1 cellular context compared by ENCODE assay signal in the genomic region with DNA sequence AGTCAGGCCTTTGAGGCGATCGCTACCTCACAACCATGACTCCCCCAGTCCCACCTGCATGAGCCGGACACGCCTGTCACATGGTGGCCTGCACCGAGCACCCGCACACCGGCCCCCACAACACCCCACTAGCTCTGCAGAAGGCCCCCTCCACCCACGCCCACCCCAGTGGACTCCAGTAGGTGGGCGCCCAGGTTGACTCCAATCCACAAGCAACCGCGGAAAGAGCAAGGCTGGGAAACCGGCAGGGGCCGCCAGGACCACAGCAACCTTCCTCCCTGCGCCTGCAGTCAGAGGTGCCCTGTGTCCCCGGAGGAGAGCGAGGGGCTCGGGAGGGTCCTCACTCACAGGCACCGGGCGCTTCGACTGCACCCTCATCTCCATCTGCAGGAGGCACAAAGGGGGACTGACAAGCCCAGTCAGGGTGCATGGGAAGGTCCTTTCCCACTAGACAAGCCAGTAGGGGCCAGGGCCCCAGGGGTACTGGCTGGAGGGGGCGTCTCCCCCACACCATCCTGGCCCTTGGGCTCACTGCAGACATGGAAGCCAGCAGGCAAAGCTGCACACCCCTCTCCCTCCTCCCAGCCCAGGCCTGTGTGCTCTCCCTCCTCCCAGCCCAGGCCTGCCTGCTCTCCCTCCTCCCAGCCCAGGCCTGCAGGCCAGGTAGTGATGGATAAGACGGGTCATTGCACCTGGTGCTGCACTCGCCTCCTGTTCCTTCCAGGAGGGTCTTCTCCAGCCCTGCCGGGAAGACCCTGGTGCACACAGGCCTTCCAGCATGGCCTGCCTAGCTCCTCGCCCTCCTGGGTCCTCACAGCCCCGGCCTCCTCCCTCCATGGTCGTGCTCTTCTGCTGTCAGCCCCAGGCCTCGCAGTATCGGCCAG.
TF ChIP-seq lines count a peak whose summit lies in the region.

No MANE protein-coding gene starts in this region.

TF ChIP-seq in GM23338, 12 proteins besides CTCF, POLR2A, EP300 and RAD21:
- TF ChIP-seq, protein P1, sequence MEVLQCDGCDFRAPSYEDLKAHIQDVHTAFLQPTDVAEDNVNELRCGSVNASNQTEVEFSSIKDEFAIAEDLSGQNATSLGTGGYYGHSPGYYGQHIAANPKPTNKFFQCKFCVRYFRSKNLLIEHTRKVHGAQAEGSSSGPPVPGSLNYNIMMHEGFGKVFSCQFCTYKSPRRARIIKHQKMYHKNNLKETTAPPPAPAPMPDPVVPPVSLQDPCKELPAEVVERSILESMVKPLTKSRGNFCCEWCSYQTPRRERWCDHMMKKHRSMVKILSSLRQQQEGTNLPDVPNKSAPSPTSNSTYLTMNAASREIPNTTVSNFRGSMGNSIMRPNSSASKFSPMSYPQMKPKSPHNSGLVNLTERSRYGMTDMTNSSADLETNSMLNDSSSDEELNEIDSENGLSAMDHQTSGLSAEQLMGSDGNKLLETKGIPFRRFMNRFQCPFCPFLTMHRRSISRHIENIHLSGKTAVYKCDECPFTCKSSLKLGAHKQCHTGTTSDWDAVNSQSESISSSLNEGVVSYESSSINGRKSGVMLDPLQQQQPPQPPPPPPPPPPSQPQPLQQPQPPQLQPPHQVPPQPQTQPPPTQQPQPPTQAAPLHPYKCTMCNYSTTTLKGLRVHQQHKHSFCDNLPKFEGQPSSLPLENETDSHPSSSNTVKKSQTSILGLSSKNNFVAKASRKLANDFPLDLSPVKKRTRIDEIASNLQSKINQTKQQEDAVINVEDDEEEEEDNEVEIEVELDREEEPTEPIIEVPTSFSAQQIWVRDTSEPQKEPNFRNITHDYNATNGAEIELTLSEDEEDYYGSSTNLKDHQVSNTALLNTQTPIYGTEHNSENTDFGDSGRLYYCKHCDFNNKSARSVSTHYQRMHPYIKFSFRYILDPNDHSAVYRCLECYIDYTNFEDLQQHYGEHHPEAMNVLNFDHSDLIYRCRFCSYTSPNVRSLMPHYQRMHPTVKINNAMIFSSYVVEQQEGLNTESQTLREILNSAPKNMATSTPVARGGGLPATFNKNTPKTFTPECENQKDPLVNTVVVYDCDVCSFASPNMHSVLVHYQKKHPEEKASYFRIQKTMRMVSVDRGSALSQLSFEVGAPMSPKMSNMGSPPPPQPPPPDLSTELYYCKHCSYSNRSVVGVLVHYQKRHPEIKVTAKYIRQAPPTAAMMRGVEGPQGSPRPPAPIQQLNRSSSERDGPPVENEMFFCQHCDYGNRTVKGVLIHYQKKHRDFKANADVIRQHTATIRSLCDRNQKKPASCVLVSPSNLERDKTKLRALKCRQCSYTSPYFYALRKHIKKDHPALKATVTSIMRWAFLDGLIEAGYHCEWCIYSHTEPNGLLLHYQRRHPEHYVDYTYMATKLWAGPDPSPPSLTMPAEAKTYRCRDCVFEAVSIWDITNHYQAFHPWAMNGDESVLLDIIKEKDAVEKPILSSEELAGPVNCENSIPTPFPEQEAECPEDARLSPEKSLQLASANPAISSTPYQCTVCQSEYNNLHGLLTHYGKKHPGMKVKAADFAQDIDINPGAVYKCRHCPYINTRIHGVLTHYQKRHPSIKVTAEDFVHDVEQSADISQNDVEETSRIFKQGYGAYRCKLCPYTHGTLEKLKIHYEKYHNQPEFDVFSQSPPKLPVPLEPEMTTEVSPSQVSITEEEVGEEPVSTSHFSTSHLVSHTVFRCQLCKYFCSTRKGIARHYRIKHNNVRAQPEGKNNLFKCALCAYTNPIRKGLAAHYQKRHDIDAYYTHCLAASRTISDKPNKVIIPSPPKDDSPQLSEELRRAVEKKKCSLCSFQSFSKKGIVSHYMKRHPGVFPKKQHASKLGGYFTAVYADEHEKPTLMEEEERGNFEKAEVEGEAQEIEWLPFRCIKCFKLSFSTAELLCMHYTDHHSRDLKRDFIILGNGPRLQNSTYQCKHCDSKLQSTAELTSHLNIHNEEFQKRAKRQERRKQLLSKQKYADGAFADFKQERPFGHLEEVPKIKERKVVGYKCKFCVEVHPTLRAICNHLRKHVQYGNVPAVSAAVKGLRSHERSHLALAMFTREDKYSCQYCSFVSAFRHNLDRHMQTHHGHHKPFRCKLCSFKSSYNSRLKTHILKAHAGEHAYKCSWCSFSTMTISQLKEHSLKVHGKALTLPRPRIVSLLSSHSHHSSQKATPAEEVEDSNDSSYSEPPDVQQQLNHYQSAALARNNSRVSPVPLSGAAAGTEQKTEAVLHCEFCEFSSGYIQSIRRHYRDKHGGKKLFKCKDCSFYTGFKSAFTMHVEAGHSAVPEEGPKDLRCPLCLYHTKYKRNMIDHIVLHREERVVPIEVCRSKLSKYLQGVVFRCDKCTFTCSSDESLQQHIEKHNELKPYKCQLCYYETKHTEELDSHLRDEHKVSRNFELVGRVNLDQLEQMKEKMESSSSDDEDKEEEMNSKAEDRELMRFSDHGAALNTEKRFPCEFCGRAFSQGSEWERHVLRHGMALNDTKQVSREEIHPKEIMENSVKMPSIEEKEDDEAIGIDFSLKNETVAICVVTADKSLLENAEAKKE (CRISPR knock-in tag; IDR thresholded peaks at IDR 0.05), result no peak
- TF ChIP-seq EZH2phosphoT487 (IDR thresholded peaks at IDR 0.05; ENCODE audit: unreplicated experiment) (no peak), NANOG (IDR thresholded peaks at IDR 0.05; ENCODE audit: borderline replicate concordance) (no peak), CREB1 (CRISPR knock-in tag; IDR thresholded peaks at IDR 0.05; ENCODE audit: low read depth) (no peak), JUNB (IDR thresholded peaks at IDR 0.05; ENCODE audit: unreplicated experiment) (no peak), STAT1 (IDR thresholded peaks at IDR 0.05; ENCODE audit: unreplicated experiment) (no peak), POLR2AphosphoS5 (IDR thresholded peaks at IDR 0.05; ENCODE audit: low read depth) (no peak), ZNF331 (CRISPR knock-in tag; IDR thresholded peaks at IDR 0.05; ENCODE audit: low read depth) (no peak), ZNF114 (CRISPR knock-in tag; IDR thresholded peaks at IDR 0.05) (no peak), EZH2 (IDR thresholded peaks at IDR 0.05; ENCODE audit: low read depth, unreplicated experiment) (no peak)
- TF ChIP-seq, protein P2, sequence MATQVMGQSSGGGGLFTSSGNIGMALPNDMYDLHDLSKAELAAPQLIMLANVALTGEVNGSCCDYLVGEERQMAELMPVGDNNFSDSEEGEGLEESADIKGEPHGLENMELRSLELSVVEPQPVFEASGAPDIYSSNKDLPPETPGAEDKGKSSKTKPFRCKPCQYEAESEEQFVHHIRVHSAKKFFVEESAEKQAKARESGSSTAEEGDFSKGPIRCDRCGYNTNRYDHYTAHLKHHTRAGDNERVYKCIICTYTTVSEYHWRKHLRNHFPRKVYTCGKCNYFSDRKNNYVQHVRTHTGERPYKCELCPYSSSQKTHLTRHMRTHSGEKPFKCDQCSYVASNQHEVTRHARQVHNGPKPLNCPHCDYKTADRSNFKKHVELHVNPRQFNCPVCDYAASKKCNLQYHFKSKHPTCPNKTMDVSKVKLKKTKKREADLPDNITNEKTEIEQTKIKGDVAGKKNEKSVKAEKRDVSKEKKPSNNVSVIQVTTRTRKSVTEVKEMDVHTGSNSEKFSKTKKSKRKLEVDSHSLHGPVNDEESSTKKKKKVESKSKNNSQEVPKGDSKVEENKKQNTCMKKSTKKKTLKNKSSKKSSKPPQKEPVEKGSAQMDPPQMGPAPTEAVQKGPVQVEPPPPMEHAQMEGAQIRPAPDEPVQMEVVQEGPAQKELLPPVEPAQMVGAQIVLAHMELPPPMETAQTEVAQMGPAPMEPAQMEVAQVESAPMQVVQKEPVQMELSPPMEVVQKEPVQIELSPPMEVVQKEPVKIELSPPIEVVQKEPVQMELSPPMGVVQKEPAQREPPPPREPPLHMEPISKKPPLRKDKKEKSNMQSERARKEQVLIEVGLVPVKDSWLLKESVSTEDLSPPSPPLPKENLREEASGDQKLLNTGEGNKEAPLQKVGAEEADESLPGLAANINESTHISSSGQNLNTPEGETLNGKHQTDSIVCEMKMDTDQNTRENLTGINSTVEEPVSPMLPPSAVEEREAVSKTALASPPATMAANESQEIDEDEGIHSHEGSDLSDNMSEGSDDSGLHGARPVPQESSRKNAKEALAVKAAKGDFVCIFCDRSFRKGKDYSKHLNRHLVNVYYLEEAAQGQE (IDR thresholded peaks at IDR 0.05; ENCODE audit: unreplicated experiment), result no peak
- TF ChIP-seq, protein P3, sequence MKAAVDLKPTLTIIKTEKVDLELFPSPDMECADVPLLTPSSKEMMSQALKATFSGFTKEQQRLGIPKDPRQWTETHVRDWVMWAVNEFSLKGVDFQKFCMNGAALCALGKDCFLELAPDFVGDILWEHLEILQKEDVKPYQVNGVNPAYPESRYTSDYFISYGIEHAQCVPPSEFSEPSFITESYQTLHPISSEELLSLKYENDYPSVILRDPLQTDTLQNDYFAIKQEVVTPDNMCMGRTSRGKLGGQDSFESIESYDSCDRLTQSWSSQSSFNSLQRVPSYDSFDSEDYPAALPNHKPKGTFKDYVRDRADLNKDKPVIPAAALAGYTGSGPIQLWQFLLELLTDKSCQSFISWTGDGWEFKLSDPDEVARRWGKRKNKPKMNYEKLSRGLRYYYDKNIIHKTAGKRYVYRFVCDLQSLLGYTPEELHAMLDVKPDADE (IDR thresholded peaks at IDR 0.05), result no peak
